In genomic region chr12:66280573-66280972, GRCh38 we compare ENCODE assay signal across 15 cellular contexts.
"Had no signal": no experiment of that assay in that cellular context is flagged by ENCODE, and none has a peak within 500 bp of the region (broad histone marks: within the 10 kb centered on the region; RNA-seq: fewer than 3 reads in every experiment).

No MANE protein-coding gene starts in this region.

- DNase-seq: activated CD4-positive, alpha-beta memory T cell treated with anti-CD3 and anti-CD28 coated beads, Interleukin-2, amount 10 ng/mL, durations not matched to agents 7 days and 5 days; activated CD4-positive, alpha-beta T cell treated with anti-CD3 and anti-CD28 coated beads for 4 hours; activated effector memory CD4-positive, alpha-beta T cell treated with Interleukin-2 at 50 U/mL for 16 hours; activated naive CD4-positive, alpha-beta T cell treated with anti-CD3 and anti-CD28 coated beads, Interleukin-2, amount 50 U/mL, for 16 hours; activated T-cell treated with anti-CD3 and anti-CD28 coated beads, Interleukin-2, amount 50 U/mL, for 4 hours; adrenal gland; dorsolateral prefrontal cortex; erythroblast; mammary epithelial cell; mucosa of descending colon; naive thymus-derived CD4-positive, alpha-beta T cell; stimulated activated CD4-positive, alpha-beta T cell treated with anti-CD3 and anti-CD28 coated beads, Interleukin-4, amount 100 ng/mL, for 1 hour; stimulated activated naive CD4-positive, alpha-beta T cell; substantia nigra; transverse colon had no signal
